Comparison of ENCODE assay signal across 25 cellular contexts in the genomic region with DNA sequence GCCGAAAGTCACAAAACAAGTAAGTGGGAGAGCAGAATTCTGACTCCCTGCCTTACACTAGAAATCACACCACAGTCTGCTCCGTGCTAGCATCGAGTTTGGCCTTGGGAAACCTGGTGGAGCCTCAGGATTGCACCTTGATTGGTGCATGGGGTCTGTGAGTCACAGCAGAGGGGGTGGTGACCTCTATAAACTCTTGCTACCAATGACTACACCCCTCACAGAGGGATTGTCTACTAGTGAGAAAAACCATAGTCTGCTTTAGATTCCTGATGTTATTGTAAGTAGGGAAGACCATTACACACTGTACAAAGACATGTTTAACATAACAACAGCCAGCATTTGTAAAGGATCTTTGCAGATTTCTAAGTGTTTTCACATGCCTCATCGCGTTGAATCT. TPM values are rescaled to one million over a fixed set of nuclear protein-coding genes. Genes with fewer than 3 reads are reported as not detected.
A peak's percentile ranks its signal among the peaks of the same experiment; 100 is the strongest.
DNase-seq lines count a peak whose midpoint lies in the region; ATAC-seq, FAIRE-seq and TF ChIP-seq lines count a peak whose summit lies in the region.
"Had no signal": no experiment of that assay in that cellular context is flagged by ENCODE, and none has a peak within 500 bp of the region (broad histone marks: within the 10 kb centered on the region; RNA-seq: fewer than 3 reads in every experiment).

No MANE protein-coding gene starts in this region.

- no peak for FAIRE-seq in GM12892 (lab: Jason Lieb, UNC)
- FAIRE-seq: colon, kidney, urothelium cell line had no signal

- H3K27ac Mint-ChIP-seq in H9 (peak overlapping the region in 2 of 3 experiments; percentile 53 to 56; a peak in 5 of 7 replicates), WTC11 (0 out of 2 replicates have a peak overlapping the region, but pooled peaks have one; percentile 48)
- H3K27ac Mint-ChIP-seq: activated naive CD8-positive, alpha-beta T cell; CD4-positive, CD25-positive, alpha-beta regulatory T cell; effector memory CD8-positive, alpha-beta T cell had no signal

- H3K27me3 ChIP-seq in H9 (ENCODE audit: insufficient read depth, low read length) (no peaks in the 10 kb centered on the region), neuronal stem cell (ENCODE audit: control insufficient read depth in 3 of 3, insufficient read depth in 3 of 3, low read depth in 1 of 3, low read length in 3 of 3) (no peaks in the 10 kb centered on the region), tibial nerve (no peaks in the 10 kb centered on the region)
- H3K27me3 ChIP-seq: body of pancreas, esophagus squamous epithelium, suprapubic skin had no signal

- H2BK15ac ChIP-seq in H9 (ENCODE audit: low read depth, low read length) (no peak overlapping the region), neuronal stem cell (ENCODE audit: low read length) (no peak overlapping the region)

- H3K9me3 ChIP-seq in H9 (ENCODE audit: control insufficient read depth, low read depth, low read length) (no peaks in the 10 kb centered on the region), neuronal stem cell (replicated peaks in 1 of 2; ENCODE audit: control insufficient read depth in 2 of 2, insufficient read depth in 1 of 2, low read depth in 1 of 2, low read length in 2 of 2) (no peaks in the 10 kb centered on the region), tibial nerve (no peaks in the 10 kb centered on the region)
- H3K9me3 ChIP-seq: body of pancreas, esophagus squamous epithelium, prostate gland, suprapubic skin had no signal

- no peak overlapping the region for H3K56ac ChIP-seq in H9 (ENCODE audit: insufficient read length, low read depth, low read length)

- no peak overlapping the region for H2BK12ac ChIP-seq in H9 (ENCODE audit: insufficient read length, low read depth, low read length)
- H2BK12ac ChIP-seq in neuronal stem cell (ENCODE audit: low read length): no peak overlapping the region

- H3K4me2 ChIP-seq in H9 (ENCODE audit: insufficient read depth, insufficient read length, low read length): no peak overlapping the region
- no peak overlapping the region for H3K4me2 ChIP-seq in neuronal stem cell (ENCODE audit: insufficient read depth, low read length, poor library complexity, severe bottlenecking)
- H3K4me2 ChIP-seq: PC-9 had no signal

- H4K8ac ChIP-seq in H9 (replicated peaks; ENCODE audit: insufficient read length, low read depth, low read length) (no peak overlapping the region), neuronal stem cell (ENCODE audit: low read depth, low read length) (no peak overlapping the region)

- DNase-seq in H9 (no peak), WTC11 (ENCODE audit: low spot score) (no peak), fibroblast of mammary gland (ENCODE audit: low read depth) (peak; percentile 46), neuronal stem cell (ENCODE audit: low spot score) (no peak), GM12892 (ENCODE audit: insufficient read length) (no peak), NCI-H2081 treated with DMSO at 0.1 percent for 48 hours (lab: John Stamatoyannopoulos, UW) (no peak), tibial nerve (ENCODE audit: low spot score in 2 of 2) (no peak)
- DNase-seq: activated CD4-positive, alpha-beta T cell treated with anti-CD3 and anti-CD28 coated beads, Interleukin-2, amount 50 U/mL, for 48 hours; activated CD4-positive, CD25-positive, alpha-beta regulatory T cell; activated CD8-positive, alpha-beta memory T cell treated with anti-CD3 and anti-CD28 coated beads, Interleukin-2, amount 50 U/mL, for 48 hours; body of pancreas; CD4-positive, CD25-positive, alpha-beta regulatory T cell; effector memory CD8-positive, alpha-beta T cell; esophagus squamous epithelium; kidney; NCI-H1417 treated with DMSO at 0.1 percent for 48 hours; NCI-H2107; NCI-H510A treated with DMSO at 0.1 percent for 48 hours; PC-9; Right ventricle myocardium superior had no signal

- H4K20me1 ChIP-seq in H9 (ENCODE audit: control insufficient read depth, insufficient read depth, insufficient read length): no peaks in the 10 kb centered on the region

- no CpG with 5 or more reads among the region's 5 CpGs for whole genome bisulfite sequencing in H9 (ENCODE audit: extremely low coverage, insufficient read length, low lambda C conversion rate)
- WGBS in neuronal stem cell (ENCODE audit: extremely low coverage in 2 of 2, insufficient read length in 2 of 2, insufficient replicate concordance in 1 of 2), 2 donors: no CpG with 5 or more reads among the region's 5 CpGs
- WGBS in tibial nerve, 2 donors: 69 to 73% methylated on average over 5 of the region's 5 CpGs

- H2BK5ac ChIP-seq in H9 (ENCODE audit: insufficient read length, low read length) (no peak overlapping the region), neuronal stem cell (ENCODE audit: low read length) (no peak overlapping the region)

- H4K5ac ChIP-seq in H9 (ENCODE audit: insufficient read length, low read depth, low read length): no peak overlapping the region

- H3K27ac ChIP-seq in H9 (ENCODE audit: insufficient read length, low read depth, low read length): no peak overlapping the region
- no peak overlapping the region for H3K27ac ChIP-seq in neuronal stem cell (replicated peaks; ENCODE audit: low read length)
- H3K27ac ChIP-seq in tibial nerve: no peak overlapping the region
- H3K27ac ChIP-seq: body of pancreas, esophagus squamous epithelium, PC-9, prostate gland, suprapubic skin had no signal

- H3K9me3 Mint-ChIP-seq in H9 (peaks cover 0 to 3% of the 10 kb centered on the region in 2 experiments; a peak in 3 of 5 replicates), WTC11 (peaks cover 5% of the 10 kb centered on the region)
- H3K9me3 Mint-ChIP-seq: effector memory CD8-positive, alpha-beta T cell had no signal

- H3K4me3 ChIP-seq in fibroblast of mammary gland (ENCODE audit: control insufficient read depth, low read depth, low read length) (no peak overlapping the region), neuronal stem cell (ENCODE audit: low read length in 2 of 2) (no peak overlapping the region), tibial nerve (no peak overlapping the region)
- H3K4me3 ChIP-seq: body of pancreas, esophagus squamous epithelium, PC-9, prostate gland, suprapubic skin had no signal

- no peaks in the 10 kb centered on the region for H3K79me2 ChIP-seq in H9 (ENCODE audit: insufficient read depth, low read length)

- H3K9ac ChIP-seq in H9 (ENCODE audit: extremely low read depth, insufficient read length, low read length) (no peak overlapping the region), neuronal stem cell (ENCODE audit: low read depth, low read length, poor library complexity) (no peak overlapping the region)

- peaks cover 25% of the 10 kb centered on the region for H3K4me1 ChIP-seq in H9 (ENCODE audit: insufficient read depth, low read length)
- H3K4me1 ChIP-seq in neuronal stem cell (ENCODE audit: control insufficient read depth in 2 of 2, insufficient read depth in 1 of 2, low read depth in 1 of 2, low read length in 2 of 2): peaks cover 0 to 11% of the 10 kb centered on the region in 2 donors
- peaks cover 0 to 9% (median 0%) of the 10 kb centered on the region in 4 donors for H3K4me1 ChIP-seq in tibial nerve
- H3K4me1 ChIP-seq: body of pancreas, prostate gland had no signal

- H3K36me3 ChIP-seq in neuronal stem cell (replicated peaks in 1 of 2; ENCODE audit: control insufficient read depth in 2 of 2, insufficient read depth in 2 of 2, low read length in 2 of 2): no peaks in the 10 kb centered on the region
- H3K36me3 ChIP-seq in tibial nerve: no peaks in the 10 kb centered on the region
- H3K36me3 ChIP-seq: esophagus squamous epithelium, prostate gland, suprapubic skin had no signal

- H3K4ac ChIP-seq in H9 (ENCODE audit: low read depth, low read length) (no peak overlapping the region), neuronal stem cell (ENCODE audit: low read length) (no peak overlapping the region)

- no peak overlapping the region for H2AK5ac ChIP-seq in H9 (ENCODE audit: insufficient read length, low read length)
- no peak overlapping the region for H2AK5ac ChIP-seq in neuronal stem cell (ENCODE audit: low read depth, low read length)

- no peak for TF ChIP-seq EP300 in tibial nerve (IDR thresholded peaks at IDR 0.05)

- no peak overlapping the region for H2BK20ac ChIP-seq in H9 (ENCODE audit: low read depth, low read length, poor library complexity, severe bottlenecking)

- H3K4me1 Mint-ChIP-seq in H9 (peaks cover 44 to 66% of the 10 kb centered on the region in 2 experiments), WTC11 (peaks cover 71% of the 10 kb centered on the region)

- CTCF ChIA-PET in WTC11 (lab: Charles Lee): interaction anchor here (0.5 to 1.0 kb wide), 2 partner anchors 209 to 366 kb away, joined by 3 to 5 read pairs; a partner anchor contains a TSS

- no peak overlapping the region for H3T11ph ChIP-seq in H9 (ENCODE audit: low read length)

- H4K91ac ChIP-seq in H9 (ENCODE audit: insufficient read length, low read depth, low read length) (no peak overlapping the region), neuronal stem cell (ENCODE audit: low read depth, low read length, poor library complexity) (no peak overlapping the region)

- H3K18ac ChIP-seq in H9 (ENCODE audit: insufficient read length, low read depth, low read length): no peak overlapping the region
- H3K18ac ChIP-seq in neuronal stem cell (ENCODE audit: low read length): no peak overlapping the region

- TF ChIP-seq CTCF in H9 (conservative IDR thresholded peaks at IDR 0.05) (no peak), WTC11 (IDR thresholded peaks at IDR 0.05) (no peak), fibroblast of mammary gland (conservative IDR thresholded peaks at IDR 0.05; ENCODE audit: control insufficient read depth, insufficient read depth, low read depth, low read length) (no peak), tibial nerve (IDR thresholded peaks at IDR 0.05) (no peak)

- no peaks in the 10 kb centered on the region for H3K23me2 ChIP-seq in H9 (ENCODE audit: insufficient read length, low read depth, low read length, poor library complexity, severe bottlenecking)

- no peak overlapping the region for H3K4me3 Mint-ChIP-seq in H9
- H3K4me3 Mint-ChIP-seq in WTC11: no peak overlapping the region
- H3K4me3 Mint-ChIP-seq: activated naive CD8-positive, alpha-beta T cell; CD4-positive, CD25-positive, alpha-beta regulatory T cell; effector memory CD8-positive, alpha-beta T cell had no signal

- H3K79me1 ChIP-seq in H9 (ENCODE audit: insufficient read depth, low read depth, low read length, poor library complexity, severe bottlenecking): no peaks in the 10 kb centered on the region
- no peaks in the 10 kb centered on the region for H3K79me1 ChIP-seq in neuronal stem cell (ENCODE audit: low read depth, low read length)

- H3K14ac ChIP-seq in H9 (ENCODE audit: insufficient read depth, low read length) (no peak overlapping the region), neuronal stem cell (ENCODE audit: low read length) (no peak overlapping the region)

- POLR2A ChIA-PET in WTC11 (lab: Charles Lee): no interaction called here

- H3K23ac ChIP-seq in H9 (ENCODE audit: insufficient read length, low read depth, low read length) (no peak overlapping the region), neuronal stem cell (ENCODE audit: low read depth, low read length, poor library complexity) (no peak overlapping the region)

- TF ChIP-seq POLR2A in GM12892 (IDR thresholded peaks at IDR 0.05; ENCODE audit: low read depth, low read length) (no peak), tibial nerve (IDR thresholded peaks at IDR 0.05) (no peak)

- H2AFZ ChIP-seq in H9 (ENCODE audit: low read length) (no peak overlapping the region), neuronal stem cell (ENCODE audit: low read length) (peak overlapping the region; percentile 19)
- H2AFZ ChIP-seq: PC-9 had no signal

- peak; percentile 65 for ATAC-seq in WTC11
- ATAC-seq: body of pancreas; effector memory CD8-positive, alpha-beta T cell had no signal

- no peaks in the 10 kb centered on the region; the same call in 1 of the 2 replicates for H3K27me3 Mint-ChIP-seq in H9 (ENCODE audit: low read depth)
- no peaks in the 10 kb centered on the region for H3K27me3 Mint-ChIP-seq in WTC11 (ENCODE audit: low read depth)

- H3K36me3 Mint-ChIP-seq in H9 (ENCODE audit: insufficient read depth in 1 of 3, low read depth in 3 of 3) (peaks cover 0 to 9% (median 7%) of the 10 kb centered on the region in 3 experiments; a peak in 4 of 7 replicates), WTC11 (no peaks in the 10 kb centered on the region)
- H3K36me3 Mint-ChIP-seq: activated naive CD8-positive, alpha-beta T cell; CD4-positive, CD25-positive, alpha-beta regulatory T cell had no signal

- H2BK120ac ChIP-seq in H9 (ENCODE audit: low read depth, low read length, poor library complexity, severe bottlenecking) (no peak overlapping the region), neuronal stem cell (ENCODE audit: low read depth, low read length) (no peak overlapping the region)

RNA-seq across cellular contexts. Expression of a gene that starts 55.6 kb away (rescaled TPM):
- 48.2 and 51.4 TPM in 2 replicates for total RNA-seq in H9 (2021)
- 80.8 to 88.7 TPM (median 87.2 TPM) in 3 replicates for total RNA-seq in WTC11 (2021)
- 0.35 TPM for polyA plus RNA-seq in neuronal stem cell (2013, experiment 1 of 2)
- polyA plus RNA-seq in neuronal stem cell (2013, experiment 2 of 2): 0.37 TPM
- not detected for polyA plus RNA-seq in GM12892 (2012; ENCODE audit: missing spikeins)
- 10 to 100 TPM; 28.8 to 85.7 (median 74.6) TPM for total RNA-seq in tibial nerve
- total RNA-seq: CD4-positive, CD25-positive, alpha-beta regulatory T cell had no signal
- polyA plus RNA-seq: CD4-positive, CD25-positive, alpha-beta regulatory T cell had no signal
